ENCODE assay signal across 21 cellular contexts in the genomic region with DNA sequence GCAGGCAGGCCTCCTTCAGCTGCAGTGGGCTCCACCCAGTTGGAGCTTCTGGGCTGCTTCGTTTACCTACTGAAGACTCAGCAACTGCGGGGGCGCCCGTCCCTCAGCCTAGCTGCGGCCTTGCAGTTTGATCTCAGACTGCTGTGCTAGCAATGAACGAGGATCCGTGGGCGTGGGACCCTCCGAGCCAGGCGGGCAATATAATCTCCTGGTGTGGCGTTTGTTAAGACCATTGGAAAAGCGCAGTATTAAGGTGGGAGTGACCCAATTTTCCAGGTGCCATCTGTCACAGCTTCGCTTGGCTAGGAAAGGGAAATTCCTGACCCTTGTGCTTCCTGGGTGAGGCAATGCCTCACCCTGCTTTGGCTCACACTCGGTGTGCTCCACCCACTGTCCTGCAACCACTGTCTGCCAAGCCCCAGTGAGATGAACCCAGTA.
"Had no signal": no experiment of that assay in that cellular context is flagged by ENCODE, and none has a peak within 500 bp of the region (broad histone marks: within the 10 kb centered on the region; RNA-seq: fewer than 3 reads in every experiment).

No MANE protein-coding gene starts in this region.

- H3K4me1 ChIP-seq: psoas muscle, stomach had no signal

- H3K4me3 Mint-ChIP-seq: activated CD4-positive, alpha-beta T cell treated with anti-CD3 and anti-CD28 coated beads for 36 hours; effector memory CD8-positive, alpha-beta T cell; naive thymus-derived CD8-positive, alpha-beta T cell; T-helper 2 cell treated with Interferon-gamma antibody and Interleukin-4, amounts not matched to agents 5 μg/mL and 100 μg/mL, for 36 hours; type B pancreatic cell; WTC11 had no signal

- H3K9me3 ChIP-seq: ovary had no signal

- H3K27me3 Mint-ChIP-seq: effector memory CD8-positive, alpha-beta T cell; naive thymus-derived CD8-positive, alpha-beta T cell; type B pancreatic cell had no signal

- H3K36me3 ChIP-seq: ovary, stomach had no signal

- ATAC-seq: activated CD4-positive, alpha-beta T cell treated with anti-CD3 and anti-CD28 coated beads for 36 hours; activated naive CD4-positive, alpha-beta T cell treated with anti-CD3 and anti-CD28 coated beads, Interleukin-2, amount 50 U/mL, for 72 hours; effector memory CD8-positive, alpha-beta T cell; left ventricle myocardium superior; naive thymus-derived CD8-positive, alpha-beta T cell; psoas muscle; right cardiac atrium; WTC11 had no signal

- H3K4me3 ChIP-seq: ovary, psoas muscle, skin epidermis, stomach had no signal

- FAIRE-seq: islet of Langerhans had no signal

- H3K27ac Mint-ChIP-seq: activated CD4-positive, alpha-beta T cell treated with anti-CD3 and anti-CD28 coated beads for 36 hours; activated naive CD4-positive, alpha-beta T cell treated with anti-CD3 and anti-CD28 coated beads, Interleukin-2, amount 50 U/mL, for 72 hours; effector memory CD8-positive, alpha-beta T cell; naive thymus-derived CD8-positive, alpha-beta T cell; T-helper 2 cell treated with Interferon-gamma antibody and Interleukin-4, amounts not matched to agents 5 μg/mL and 100 μg/mL, for 36 hours; type B pancreatic cell; WTC11 had no signal

- H3K27me3 ChIP-seq: ovary, stomach had no signal

- H3K4me1 Mint-ChIP-seq: activated CD4-positive, alpha-beta T cell treated with anti-CD3 and anti-CD28 coated beads for 36 hours; naive thymus-derived CD8-positive, alpha-beta T cell; WTC11 had no signal

- H3K36me3 Mint-ChIP-seq: naive thymus-derived CD8-positive, alpha-beta T cell; type B pancreatic cell had no signal

- H3K9me3 Mint-ChIP-seq: type B pancreatic cell had no signal

- DNase-seq: activated CD4-positive, alpha-beta T cell treated with anti-CD3 and anti-CD28 coated beads for 36 hours; activated CD4-positive, alpha-beta T cell treated with anti-CD3 and anti-CD28 coated beads, Interleukin-2, amount 50 U/mL, for 48 hours; activated gamma-delta T cell; effector memory CD8-positive, alpha-beta T cell; foreskin fibroblast; hippocampal formation; left ventricle myocardium superior; mesenchymal stem cell; naive thymus-derived CD8-positive, alpha-beta T cell; ovary; stimulated activated CD4-positive, alpha-beta T cell treated with anti-CD3 and anti-CD28 coated beads, Interleukin-15, amount 100 ng/mL, for 24 hours; stimulated activated CD4-positive, alpha-beta T cell treated with anti-CD3 and anti-CD28 coated beads, Interleukin-4, amount 100 ng/mL, for 1 hour; stomach had no signal

- H3K27ac ChIP-seq: ovary, psoas muscle, skin epidermis, stomach had no signal
